32 cellular contexts compared by ENCODE assay signal in genomic region chr14:29233188-29233587, GRCh38.
"Had no signal": no experiment of that assay in that cellular context is flagged by ENCODE, and none has a peak within 500 bp of the region (broad histone marks: within the 10 kb centered on the region; RNA-seq: fewer than 3 reads in every experiment).

No MANE protein-coding gene starts in this region.

- H3K4me3 ChIP-seq: gastroesophageal sphincter, pancreas, prostate gland, smooth muscle cell, thyroid gland, upper lobe of left lung, vagina had no signal

- H3K4me2 ChIP-seq: smooth muscle cell had no signal

- H3K4me1 ChIP-seq: gastroesophageal sphincter, pancreas, prostate gland, thyroid gland, upper lobe of left lung, vagina had no signal

- H3K4me3 Mint-ChIP-seq: activated naive CD8-positive, alpha-beta T cell; mesothelial cell of epicardium; naive B cell; nephron progenitor cell; stimulated activated memory B cell treated with anti-CD40 and anti-IgM and Interleukin-4, amounts not matched to agents 10 μg/mL and 1 μg/mL and 100 μg/mL, for 72 hours; stimulated activated naive CD8-positive, alpha-beta T cell treated with anti-CD3 and anti-CD28 coated beads, Interleukin-15, amount 100 ng/mL, for 72 hours had no signal

- H3K27ac Mint-ChIP-seq: activated naive CD8-positive, alpha-beta T cell; mesothelial cell of epicardium; naive B cell; nephron progenitor cell; stimulated activated memory B cell treated with anti-CD40 and anti-IgM and Interleukin-4, amounts not matched to agents 10 μg/mL and 1 μg/mL and 100 μg/mL, for 72 hours; stimulated activated naive CD8-positive, alpha-beta T cell treated with anti-CD3 and anti-CD28 coated beads, Interleukin-15, amount 100 ng/mL, for 72 hours had no signal

- DNase-seq: activated CD4-positive, alpha-beta T cell treated with anti-CD3 and anti-CD28 coated beads for 48 hours; activated CD4-positive, alpha-beta T cell treated with anti-CD3 and anti-CD28 coated beads, Interleukin-2, amount 50 U/mL, for 48 hours; activated CD8-positive, alpha-beta memory T cell treated with anti-CD3 and anti-CD28 coated beads for 24 hours; activated effector memory CD4-positive, alpha-beta T cell treated with Interleukin-2 at 50 U/mL for 16 hours; activated naive CD4-positive, alpha-beta T cell treated with Interleukin-2 at 50 U/mL for 16 hours; anterior cingulate cortex; dermis blood vessel endothelial cell; effector CD8-positive, alpha-beta T cell; head of caudate nucleus; hippocampal formation; left cardiac atrium; left ventricle myocardium superior; mammary epithelial cell; naive B cell; nephron progenitor cell; pancreas; retina; stimulated activated CD4-positive, alpha-beta T cell treated with anti-CD3 and anti-CD28 coated beads, Interleukin-1b, Interleukin-23, amount 100 ng/mL, for 48 hours; stimulated activated CD4-positive, alpha-beta T cell treated with anti-CD3 and anti-CD28 coated beads, Interleukin-4, amount 100 ng/mL, for 4 hours; stimulated activated CD8-positive, alpha-beta memory T cell treated with anti-CD3 and anti-CD28 coated beads, Interleukin-4, amount 100 ng/mL, for 48 hours; stimulated activated naive CD8-positive, alpha-beta T cell treated with anti-CD3 and anti-CD28 coated beads, Interleukin-15, amount 100 ng/mL, for 72 hours; T1000; thyroid gland; upper lobe of left lung; WERI-Rb-1 had no signal

- H3K27ac ChIP-seq: gastroesophageal sphincter, pancreas, prostate gland, thyroid gland, upper lobe of left lung, vagina, WERI-Rb-1 had no signal

- H3K36me3 ChIP-seq: gastroesophageal sphincter, pancreas, prostate gland, thyroid gland, upper lobe of left lung, vagina, WERI-Rb-1 had no signal

- H3K27me3 Mint-ChIP-seq: activated naive CD8-positive, alpha-beta T cell; naive B cell; stimulated activated memory B cell treated with anti-CD40 and anti-IgM and Interleukin-4, amounts not matched to agents 10 μg/mL and 1 μg/mL and 100 μg/mL, for 72 hours; stimulated activated naive CD8-positive, alpha-beta T cell treated with anti-CD3 and anti-CD28 coated beads, Interleukin-15, amount 100 ng/mL, for 72 hours had no signal

- H3K9me3 ChIP-seq: gastroesophageal sphincter, pancreas, prostate gland, thyroid gland, upper lobe of left lung, vagina had no signal

- H3K27me3 ChIP-seq: gastroesophageal sphincter, thyroid gland, upper lobe of left lung, vagina had no signal

- H3K9me3 Mint-ChIP-seq: mesothelial cell of epicardium; naive B cell; nephron progenitor cell; stimulated activated memory B cell treated with anti-CD40 and anti-IgM and Interleukin-4, amounts not matched to agents 10 μg/mL and 1 μg/mL and 100 μg/mL, for 72 hours; stimulated activated naive CD8-positive, alpha-beta T cell treated with anti-CD3 and anti-CD28 coated beads, Interleukin-15, amount 100 ng/mL, for 72 hours had no signal

- H3K36me3 Mint-ChIP-seq: activated naive CD8-positive, alpha-beta T cell; mesothelial cell of epicardium; naive B cell; stimulated activated memory B cell treated with anti-CD40 and anti-IgM and Interleukin-4, amounts not matched to agents 10 μg/mL and 1 μg/mL and 100 μg/mL, for 72 hours had no signal

- H3K4me1 Mint-ChIP-seq: mesothelial cell of epicardium; naive B cell; stimulated activated memory B cell treated with anti-CD40 and anti-IgM and Interleukin-4, amounts not matched to agents 10 μg/mL and 1 μg/mL and 100 μg/mL, for 72 hours; stimulated activated naive CD8-positive, alpha-beta T cell treated with anti-CD3 and anti-CD28 coated beads, Interleukin-15, amount 100 ng/mL, for 72 hours had no signal
